Comparison of ENCODE assay signal across 14 cellular contexts in genomic region chr6:35028781-35029180, GRCh38.
"Had no signal": no experiment of that assay in that cellular context is flagged by ENCODE, and none has a peak within 500 bp of the region (broad histone marks: within the 10 kb centered on the region; RNA-seq: fewer than 3 reads in every experiment).

No MANE protein-coding gene starts in this region.

- H3K27ac ChIP-seq: SK-N-MC had no signal

- FAIRE-seq: bronchial epithelial cell, colon, small intestine had no signal

- H3K4me3 ChIP-seq: SK-N-MC had no signal

- DNase-seq: activated CD4-positive, alpha-beta T cell treated with anti-CD3 and anti-CD28 coated beads, Interleukin-2, amount 50 U/mL, for 4 hours; activated naive CD4-positive, alpha-beta T cell treated with Interleukin-2 at 50 U/mL for 16 hours; aorta; mammary epithelial cell; natural killer cell; posterior cingulate gyrus; small intestine; stimulated activated CD4-positive, alpha-beta T cell treated with anti-CD3 and anti-CD28 coated beads, Interleukin-4, amount 100 ng/mL, for 24 hours; stimulated activated naive CD4-positive, alpha-beta T cell; T-cell; T-helper 9 cell had no signal
